1 cellular context compared by ENCODE assay signal in the genomic region with DNA sequence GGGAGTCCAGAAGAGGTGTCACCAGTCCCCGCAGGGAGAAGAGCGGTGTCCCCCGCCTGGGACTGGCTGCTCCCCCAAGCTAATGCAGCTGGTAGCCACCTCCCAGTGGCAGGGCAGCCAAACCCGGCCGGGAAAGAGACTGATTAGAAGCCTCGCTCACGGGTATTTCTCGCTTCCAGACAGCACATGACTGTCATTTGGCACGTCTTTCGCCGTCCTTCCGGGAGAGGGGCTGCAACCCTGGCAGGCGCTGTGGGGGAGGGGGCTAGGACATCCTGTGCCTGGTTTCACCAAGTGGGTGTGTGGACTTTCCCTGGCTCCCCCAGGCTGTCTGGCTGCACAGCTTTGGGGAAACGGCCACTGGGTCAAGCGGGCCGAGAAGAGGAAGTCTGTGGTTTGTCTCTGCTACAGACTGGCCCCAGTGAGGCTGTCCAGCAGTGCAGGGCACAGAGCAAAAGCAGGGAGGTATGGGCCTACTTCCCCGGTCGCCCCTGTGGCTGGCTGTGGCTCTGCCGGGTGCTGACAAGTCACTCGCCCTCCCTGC.
TF ChIP-seq lines count a peak whose summit lies in the region.

No MANE protein-coding gene starts in this region.

TF ChIP-seq in H1, 55 proteins besides CTCF, POLR2A, EP300 and RAD21:
- TF ChIP-seq SIN3A (conservative IDR thresholded peaks at IDR 0.05 in 1 of 2, IDR thresholded peaks at IDR 0.05 in 1 of 2; ENCODE audit: low read depth in 1 of 2, low read length in 2 of 2) (no peak), CEBPB (IDR thresholded peaks at IDR 0.05; ENCODE audit: low read depth, low read length) (no peak), YY1 (IDR thresholded peaks at IDR 0.05; ENCODE audit: low read depth, low read length) (no peak), KDM1A (IDR thresholded peaks at IDR 0.05; ENCODE audit: borderline replicate concordance, low read length) (no peak), BCL11A (IDR thresholded peaks at IDR 0.05; ENCODE audit: low read depth in 2 of 2, low read length in 2 of 2) (no peak), SP2 (IDR thresholded peaks at IDR 0.05; ENCODE audit: low read length) (no peak), TAF1 (IDR thresholded peaks at IDR 0.05; ENCODE audit: low read depth, low read length) (no peak), TCF12 (IDR thresholded peaks at IDR 0.05; ENCODE audit: low read depth, low read length) (no peak), RXRA (IDR thresholded peaks at IDR 0.05; ENCODE audit: insufficient read depth, low read depth, low read length) (no peak), SAP30 (IDR thresholded peaks at IDR 0.05; ENCODE audit: insufficient read depth, insufficient replicate concordance, low read length) (no peak), POU5F1 (IDR thresholded peaks at IDR 0.05; ENCODE audit: low read depth, low read length) (no peak), TEAD4 (IDR thresholded peaks at IDR 0.05; ENCODE audit: low read depth, low read length) (no peak), ASH2L (IDR thresholded peaks at IDR 0.05; ENCODE audit: low read length) (no peak), JUN (IDR thresholded peaks at IDR 0.05; ENCODE audit: low read depth, low read length) (no peak), SRF (IDR thresholded peaks at IDR 0.05; ENCODE audit: low read depth, low read length) (no peak)
- TF ChIP-seq, protein P1, sequence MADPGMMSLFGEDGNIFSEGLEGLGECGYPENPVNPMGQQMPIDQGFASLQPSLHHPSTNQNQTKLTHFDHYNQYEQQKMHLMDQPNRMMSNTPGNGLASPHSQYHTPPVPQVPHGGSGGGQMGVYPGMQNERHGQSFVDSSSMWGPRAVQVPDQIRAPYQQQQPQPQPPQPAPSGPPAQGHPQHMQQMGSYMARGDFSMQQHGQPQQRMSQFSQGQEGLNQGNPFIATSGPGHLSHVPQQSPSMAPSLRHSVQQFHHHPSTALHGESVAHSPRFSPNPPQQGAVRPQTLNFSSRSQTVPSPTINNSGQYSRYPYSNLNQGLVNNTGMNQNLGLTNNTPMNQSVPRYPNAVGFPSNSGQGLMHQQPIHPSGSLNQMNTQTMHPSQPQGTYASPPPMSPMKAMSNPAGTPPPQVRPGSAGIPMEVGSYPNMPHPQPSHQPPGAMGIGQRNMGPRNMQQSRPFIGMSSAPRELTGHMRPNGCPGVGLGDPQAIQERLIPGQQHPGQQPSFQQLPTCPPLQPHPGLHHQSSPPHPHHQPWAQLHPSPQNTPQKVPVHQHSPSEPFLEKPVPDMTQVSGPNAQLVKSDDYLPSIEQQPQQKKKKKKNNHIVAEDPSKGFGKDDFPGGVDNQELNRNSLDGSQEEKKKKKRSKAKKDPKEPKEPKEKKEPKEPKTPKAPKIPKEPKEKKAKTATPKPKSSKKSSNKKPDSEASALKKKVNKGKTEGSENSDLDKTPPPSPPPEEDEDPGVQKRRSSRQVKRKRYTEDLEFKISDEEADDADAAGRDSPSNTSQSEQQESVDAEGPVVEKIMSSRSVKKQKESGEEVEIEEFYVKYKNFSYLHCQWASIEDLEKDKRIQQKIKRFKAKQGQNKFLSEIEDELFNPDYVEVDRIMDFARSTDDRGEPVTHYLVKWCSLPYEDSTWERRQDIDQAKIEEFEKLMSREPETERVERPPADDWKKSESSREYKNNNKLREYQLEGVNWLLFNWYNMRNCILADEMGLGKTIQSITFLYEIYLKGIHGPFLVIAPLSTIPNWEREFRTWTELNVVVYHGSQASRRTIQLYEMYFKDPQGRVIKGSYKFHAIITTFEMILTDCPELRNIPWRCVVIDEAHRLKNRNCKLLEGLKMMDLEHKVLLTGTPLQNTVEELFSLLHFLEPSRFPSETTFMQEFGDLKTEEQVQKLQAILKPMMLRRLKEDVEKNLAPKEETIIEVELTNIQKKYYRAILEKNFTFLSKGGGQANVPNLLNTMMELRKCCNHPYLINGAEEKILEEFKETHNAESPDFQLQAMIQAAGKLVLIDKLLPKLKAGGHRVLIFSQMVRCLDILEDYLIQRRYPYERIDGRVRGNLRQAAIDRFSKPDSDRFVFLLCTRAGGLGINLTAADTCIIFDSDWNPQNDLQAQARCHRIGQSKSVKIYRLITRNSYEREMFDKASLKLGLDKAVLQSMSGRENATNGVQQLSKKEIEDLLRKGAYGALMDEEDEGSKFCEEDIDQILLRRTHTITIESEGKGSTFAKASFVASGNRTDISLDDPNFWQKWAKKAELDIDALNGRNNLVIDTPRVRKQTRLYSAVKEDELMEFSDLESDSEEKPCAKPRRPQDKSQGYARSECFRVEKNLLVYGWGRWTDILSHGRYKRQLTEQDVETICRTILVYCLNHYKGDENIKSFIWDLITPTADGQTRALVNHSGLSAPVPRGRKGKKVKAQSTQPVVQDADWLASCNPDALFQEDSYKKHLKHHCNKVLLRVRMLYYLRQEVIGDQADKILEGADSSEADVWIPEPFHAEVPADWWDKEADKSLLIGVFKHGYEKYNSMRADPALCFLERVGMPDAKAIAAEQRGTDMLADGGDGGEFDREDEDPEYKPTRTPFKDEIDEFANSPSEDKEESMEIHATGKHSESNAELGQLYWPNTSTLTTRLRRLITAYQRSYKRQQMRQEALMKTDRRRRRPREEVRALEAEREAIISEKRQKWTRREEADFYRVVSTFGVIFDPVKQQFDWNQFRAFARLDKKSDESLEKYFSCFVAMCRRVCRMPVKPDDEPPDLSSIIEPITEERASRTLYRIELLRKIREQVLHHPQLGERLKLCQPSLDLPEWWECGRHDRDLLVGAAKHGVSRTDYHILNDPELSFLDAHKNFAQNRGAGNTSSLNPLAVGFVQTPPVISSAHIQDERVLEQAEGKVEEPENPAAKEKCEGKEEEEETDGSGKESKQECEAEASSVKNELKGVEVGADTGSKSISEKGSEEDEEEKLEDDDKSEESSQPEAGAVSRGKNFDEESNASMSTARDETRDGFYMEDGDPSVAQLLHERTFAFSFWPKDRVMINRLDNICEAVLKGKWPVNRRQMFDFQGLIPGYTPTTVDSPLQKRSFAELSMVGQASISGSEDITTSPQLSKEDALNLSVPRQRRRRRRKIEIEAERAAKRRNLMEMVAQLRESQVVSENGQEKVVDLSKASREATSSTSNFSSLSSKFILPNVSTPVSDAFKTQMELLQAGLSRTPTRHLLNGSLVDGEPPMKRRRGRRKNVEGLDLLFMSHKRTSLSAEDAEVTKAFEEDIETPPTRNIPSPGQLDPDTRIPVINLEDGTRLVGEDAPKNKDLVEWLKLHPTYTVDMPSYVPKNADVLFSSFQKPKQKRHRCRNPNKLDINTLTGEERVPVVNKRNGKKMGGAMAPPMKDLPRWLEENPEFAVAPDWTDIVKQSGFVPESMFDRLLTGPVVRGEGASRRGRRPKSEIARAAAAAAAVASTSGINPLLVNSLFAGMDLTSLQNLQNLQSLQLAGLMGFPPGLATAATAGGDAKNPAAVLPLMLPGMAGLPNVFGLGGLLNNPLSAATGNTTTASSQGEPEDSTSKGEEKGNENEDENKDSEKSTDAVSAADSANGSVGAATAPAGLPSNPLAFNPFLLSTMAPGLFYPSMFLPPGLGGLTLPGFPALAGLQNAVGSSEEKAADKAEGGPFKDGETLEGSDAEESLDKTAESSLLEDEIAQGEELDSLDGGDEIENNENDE (IDR thresholded peaks at IDR 0.05; ENCODE audit: insufficient replicate concordance, low read length): no peak
- TF ChIP-seq, protein P2, sequence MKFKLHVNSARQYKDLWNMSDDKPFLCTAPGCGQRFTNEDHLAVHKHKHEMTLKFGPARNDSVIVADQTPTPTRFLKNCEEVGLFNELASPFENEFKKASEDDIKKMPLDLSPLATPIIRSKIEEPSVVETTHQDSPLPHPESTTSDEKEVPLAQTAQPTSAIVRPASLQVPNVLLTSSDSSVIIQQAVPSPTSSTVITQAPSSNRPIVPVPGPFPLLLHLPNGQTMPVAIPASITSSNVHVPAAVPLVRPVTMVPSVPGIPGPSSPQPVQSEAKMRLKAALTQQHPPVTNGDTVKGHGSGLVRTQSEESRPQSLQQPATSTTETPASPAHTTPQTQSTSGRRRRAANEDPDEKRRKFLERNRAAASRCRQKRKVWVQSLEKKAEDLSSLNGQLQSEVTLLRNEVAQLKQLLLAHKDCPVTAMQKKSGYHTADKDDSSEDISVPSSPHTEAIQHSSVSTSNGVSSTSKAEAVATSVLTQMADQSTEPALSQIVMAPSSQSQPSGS (IDR thresholded peaks at IDR 0.05; ENCODE audit: low read length): no peak
TF ChIP-seq in H1: peak in this region for 0.
